8 cellular contexts compared by ENCODE assay signal in genomic region chr19:44770550-44771257, GRCh38. TPM values are rescaled to one million over a fixed set of nuclear protein-coding genes. Genes with fewer than 3 reads are reported as not detected.
DNase-seq lines count a peak whose midpoint lies in the region; ATAC-seq and TF ChIP-seq lines count a peak whose summit lies in the region.

No MANE protein-coding gene starts in this region.

- POLR2A ChIA-PET in AG04449 (lab: Yijun Ruan, JAX) = interaction anchor here (0.6 to 1.3 kb wide), 2 partner anchors 16 to 18 kb away, joined by 3 to 4 read pairs; no protein-coding TSS in a partner anchor

- peaks cover 0 to 11% (median 9%) of the 10 kb centered on the region in 5 experiments for H3K9me3 Mint-ChIP-seq in brain

- peak overlapping the region in 3 of 5 experiments; percentile 8 to 38 (median 23) for H3K4me3 Mint-ChIP-seq in brain

- H3K36me3 Mint-ChIP-seq in brain = no peaks in the 10 kb centered on the region

- DNase-seq in AG04449 (ENCODE audit: low read depth, low spot score) (no peak), NCI-H2171 (lab: John Stamatoyannopoulos, UW) (peak; percentile 53), UCSD-AML1 (lab: John Stamatoyannopoulos, UW; ENCODE audit: unreplicated experiment) (peak; percentile 96), iPS-NIHi11 (ENCODE audit: low spot score) (peak; percentile 99)
- DNase-seq in stimulated activated CD4-positive, alpha-beta T cell treated with anti-CD3 and anti-CD28 coated beads, Interleukin-12 subunit alpha, Interleukin-12 subunit beta, amount 100 ng/mL, for 24 hours (ENCODE audit: low read depth in 2 of 2) = peak; percentile 94 to 98

- ATAC-seq in GM18870 (IDR thresholded peaks at IDR 0.05; ENCODE audit: unreplicated experiment) = peak; percentile 86
- ATAC-seq in HG03103 (IDR thresholded peaks at IDR 0.05; ENCODE audit: low read depth, unreplicated experiment) = peak; percentile 96

- peaks cover 17% of the 10 kb centered on the region for H3K27me3 Mint-ChIP-seq in brain

- peak overlapping the region in 3 of 5 experiments; percentile 40 to 80 (median 70) for H3K27ac Mint-ChIP-seq in brain

- TF ChIP-seq CTCF in AG04449 (IDR thresholded peaks at IDR 0.05; ENCODE audit: insufficient read depth, low read length, missing control alignments) (peak; percentile 67), brain (conservative IDR thresholded peaks at IDR 0.05) (peak; percentile 93)

- peaks cover 21% of the 10 kb centered on the region for H3K4me1 Mint-ChIP-seq in brain

- CTCF ChIA-PET in AG04449 (lab: Yijun Ruan, JAX) = interaction anchor here (0.7 to 15.1 kb wide), 48 partner anchors 9 to 973 kb away, joined by 3 to 694 read pairs (median 6); partner anchors contain the start of genes BCAM, NECTIN2, PVR and ZNF180

- H3K4me3 ChIP-seq in AG04449 (ENCODE audit: low read depth, low read length) = no peak overlapping the region

RNA-seq across cellular contexts. Expression of gene CBLC, which starts 7.0 kb away (rescaled TPM):
- 3.5 TPM for polyA plus RNA-seq in brain (ENCODE audit: insufficient read depth, low read depth, low replicate concordance)

RNA-seq across cellular contexts. Expression of gene BCL3, which starts 22.2 kb away (rescaled TPM):
- polyA plus RNA-seq in brain (ENCODE audit: insufficient read depth, low read depth, low replicate concordance) = 4.7 TPM

RNA-seq across cellular contexts. Expression of gene BCAM, which starts 38.2 kb away (rescaled TPM):
- polyA plus RNA-seq in brain (ENCODE audit: insufficient read depth, low read depth, low replicate concordance) = 92.8 TPM
